In genomic region chrX:15221321-15221720, GRCh38 we compare ENCODE assay signal across 15 cellular contexts. TPM values are rescaled to one million over a fixed set of nuclear protein-coding genes. Genes with fewer than 3 reads are reported as not detected.
DNase-seq lines count a peak whose midpoint lies in the region; ATAC-seq and TF ChIP-seq lines count a peak whose summit lies in the region.
"Had no signal": no experiment of that assay in that cellular context is flagged by ENCODE, and none has a peak within 500 bp of the region (broad histone marks: within the 10 kb centered on the region; RNA-seq: fewer than 3 reads in every experiment).

No MANE protein-coding gene starts in this region.

- H4K20me1 ChIP-seq in hepatocyte (ENCODE audit: insufficient read depth, poor library complexity, severe bottlenecking): no peaks in the 10 kb centered on the region

- no peak overlapping the region for H2AFZ ChIP-seq in hepatocyte
- H2AFZ ChIP-seq: GM23248 had no signal

- DNase-seq in AG10803 (ENCODE audit: low read depth) (peak; percentile 17), M059J (ENCODE audit: low read depth) (peak; percentile 45), kidney tubule cell (ENCODE audit: low spot score) (peak; percentile 9), aorta (no peak), NCI-H2171 treated with DMSO at 0.1 percent for 48 hours (lab: John Stamatoyannopoulos, UW) (no peak), hepatocyte (ENCODE audit: low spot score) (no peak), thyroid gland (no peak)
- DNase-seq: CD8-positive, alpha-beta T cell; COR-L47; DND-41; GM23248 had no signal

- H3K36me3 ChIP-seq in aorta (ENCODE audit: control insufficient read depth in 1 of 2, insufficient read depth in 2 of 2, low read length in 1 of 2) (no peaks in the 10 kb centered on the region), hepatocyte (replicated peaks; ENCODE audit: insufficient read depth, low read depth) (no peaks in the 10 kb centered on the region), thyroid gland (no peaks in the 10 kb centered on the region)

- H3K4me2 ChIP-seq in hepatocyte: no peak overlapping the region

- H3K4me3 ChIP-seq in AG10803 (ENCODE audit: low read length) (no peak overlapping the region), aorta (ENCODE audit: low read length in 2 of 2) (no peak overlapping the region), hepatocyte (no peak overlapping the region), thyroid gland (replicated peaks in 1 of 3) (no peak overlapping the region)
- H3K4me3 ChIP-seq: GM12878, GM23248, K562 had no signal

- H3K79me2 ChIP-seq in hepatocyte: no peaks in the 10 kb centered on the region

- ATAC-seq in aorta (ENCODE audit: low FRiP score): no peak
- ATAC-seq: CD8-positive, alpha-beta T cell; GM12878; HCT116; K562 had no signal

- H3K27me3 ChIP-seq in aorta (ENCODE audit: control insufficient read depth in 1 of 2, insufficient read depth in 2 of 2, low read length in 1 of 2) (no peaks in the 10 kb centered on the region), hepatocyte (no peaks in the 10 kb centered on the region), thyroid gland (no peaks in the 10 kb centered on the region)

- H3K4me1 ChIP-seq in aorta (ENCODE audit: control insufficient read depth in 1 of 2, insufficient read depth in 2 of 2, low read length in 2 of 2) (no peaks in the 10 kb centered on the region), hepatocyte (ENCODE audit: insufficient read depth) (no peaks in the 10 kb centered on the region), thyroid gland (no peaks in the 10 kb centered on the region)

- no peaks in the 10 kb centered on the region for H3K9me3 ChIP-seq in aorta (ENCODE audit: control insufficient read depth, low read length)
- H3K9me3 ChIP-seq in hepatocyte (ENCODE audit: low read depth): no peaks in the 10 kb centered on the region
- no peaks in the 10 kb centered on the region for H3K9me3 ChIP-seq in thyroid gland

- TF ChIP-seq POLR2A in thyroid gland (IDR thresholded peaks at IDR 0.05): no peak

- intact Hi-C loops in aorta (cut with DNase I) (no loop called here), thyroid gland (cut with DNase I) (no loop called here)

- H3K27ac ChIP-seq in aorta (ENCODE audit: low read depth in 1 of 2, low read length in 2 of 2): no peak overlapping the region
- no peak overlapping the region for H3K27ac ChIP-seq in hepatocyte
- no peak overlapping the region for H3K27ac ChIP-seq in thyroid gland
- H3K27ac ChIP-seq: GM23248 had no signal

- TF ChIP-seq CTCF in AG10803 (conservative IDR thresholded peaks at IDR 0.05; ENCODE audit: low read length) (no peak), hepatocyte (IDR thresholded peaks at IDR 0.05; ENCODE audit: poor library complexity) (no peak), thyroid gland (IDR thresholded peaks at IDR 0.05) (no peak)

- no peaks in the 10 kb centered on the region for H3K9me2 ChIP-seq in hepatocyte (replicated peaks; ENCODE audit: insufficient read depth)

RNA-seq across cellular contexts. Expression of gene ASB9, which starts 48.6 kb away (rescaled TPM):
- total RNA-seq in M059J (2014; rRNA removed; shearing (Covaris generic)): 8.2 and 16.0 TPM in 2 replicates
- total RNA-seq in aorta: 1 to 10 TPM; 1.3 to 2.9 TPM
- under 1 TPM; 0.25 to 0.84 TPM for polyA plus RNA-seq in aorta
- total RNA-seq in hepatocyte: 6.0 and 10.0 TPM in 2 replicates
- 4.1 and 4.7 TPM in 2 replicates for polyA plus RNA-seq in hepatocyte
- total RNA-seq in thyroid gland: 1 to 10 TPM; 1.4 to 3.0 (median 2.2) TPM
- total RNA-seq: CD8-positive, alpha-beta T cell; G401 had no signal
- polyA plus RNA-seq: GM23248 had no signal

Comparison
In these comparisons a context has a peak if more than half of its experiments do, and no peak if none do; other contexts are left out.
1. DNase-seq: peak in AG10803 (single experiment), M059J (single experiment) and kidney tubule cell (single experiment); none in aorta (0 of 2), NCI-H2171 treated with DMSO at 0.1 percent for 48 hours (single experiment), hepatocyte (single experiment) and thyroid gland (0 of 2).